ENCODE assay signal across 2 cellular contexts in genomic region chr6:11328613-11329247, GRCh38.
TF ChIP-seq lines count a peak whose summit lies in the region.

No MANE protein-coding gene starts in this region.

TF ChIP-seq in IMR-90, 13 proteins besides CTCF, POLR2A, EP300 and RAD21 (continued from another document):
- TF ChIP-seq USF2 (IDR thresholded peaks at IDR 0.05; ENCODE audit: low read depth, low read length) = no peak

TF ChIP-seq in SK-N-SH treated with all-trans-retinoic acid at 6 μM for 48 hours, 23 proteins besides CTCF, POLR2A, EP300 and RAD21:
- TF ChIP-seq, protein P1, sequence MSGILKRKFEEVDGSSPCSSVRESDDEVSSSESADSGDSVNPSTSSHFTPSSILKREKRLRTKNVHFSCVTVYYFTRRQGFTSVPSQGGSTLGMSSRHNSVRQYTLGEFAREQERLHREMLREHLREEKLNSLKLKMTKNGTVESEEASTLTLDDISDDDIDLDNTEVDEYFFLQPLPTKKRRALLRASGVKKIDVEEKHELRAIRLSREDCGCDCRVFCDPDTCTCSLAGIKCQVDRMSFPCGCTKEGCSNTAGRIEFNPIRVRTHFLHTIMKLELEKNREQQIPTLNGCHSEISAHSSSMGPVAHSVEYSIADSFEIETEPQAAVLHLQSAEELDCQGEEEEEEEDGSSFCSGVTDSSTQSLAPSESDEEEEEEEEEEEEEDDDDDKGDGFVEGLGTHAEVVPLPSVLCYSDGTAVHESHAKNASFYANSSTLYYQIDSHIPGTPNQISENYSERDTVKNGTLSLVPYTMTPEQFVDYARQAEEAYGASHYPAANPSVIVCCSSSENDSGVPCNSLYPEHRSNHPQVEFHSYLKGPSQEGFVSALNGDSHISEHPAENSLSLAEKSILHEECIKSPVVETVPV (CRISPR knock-in tag; IDR thresholded peaks at IDR 0.05) = no peak
- TF ChIP-seq SNAI2 (CRISPR knock-in tag; IDR thresholded peaks at IDR 0.05) (no peak), ZNF565 (CRISPR knock-in tag; conservative IDR thresholded peaks at IDR 0.05; ENCODE audit: low read depth) (no peak), BACH2 (CRISPR knock-in tag; IDR thresholded peaks at IDR 0.05; ENCODE audit: borderline replicate concordance) (no peak), PATZ1 (CRISPR knock-in tag; IDR thresholded peaks at IDR 0.05; ENCODE audit: borderline replicate concordance) (no peak), ZNF70 (CRISPR knock-in tag; IDR thresholded peaks at IDR 0.05) (no peak)
- TF ChIP-seq, protein P2, sequence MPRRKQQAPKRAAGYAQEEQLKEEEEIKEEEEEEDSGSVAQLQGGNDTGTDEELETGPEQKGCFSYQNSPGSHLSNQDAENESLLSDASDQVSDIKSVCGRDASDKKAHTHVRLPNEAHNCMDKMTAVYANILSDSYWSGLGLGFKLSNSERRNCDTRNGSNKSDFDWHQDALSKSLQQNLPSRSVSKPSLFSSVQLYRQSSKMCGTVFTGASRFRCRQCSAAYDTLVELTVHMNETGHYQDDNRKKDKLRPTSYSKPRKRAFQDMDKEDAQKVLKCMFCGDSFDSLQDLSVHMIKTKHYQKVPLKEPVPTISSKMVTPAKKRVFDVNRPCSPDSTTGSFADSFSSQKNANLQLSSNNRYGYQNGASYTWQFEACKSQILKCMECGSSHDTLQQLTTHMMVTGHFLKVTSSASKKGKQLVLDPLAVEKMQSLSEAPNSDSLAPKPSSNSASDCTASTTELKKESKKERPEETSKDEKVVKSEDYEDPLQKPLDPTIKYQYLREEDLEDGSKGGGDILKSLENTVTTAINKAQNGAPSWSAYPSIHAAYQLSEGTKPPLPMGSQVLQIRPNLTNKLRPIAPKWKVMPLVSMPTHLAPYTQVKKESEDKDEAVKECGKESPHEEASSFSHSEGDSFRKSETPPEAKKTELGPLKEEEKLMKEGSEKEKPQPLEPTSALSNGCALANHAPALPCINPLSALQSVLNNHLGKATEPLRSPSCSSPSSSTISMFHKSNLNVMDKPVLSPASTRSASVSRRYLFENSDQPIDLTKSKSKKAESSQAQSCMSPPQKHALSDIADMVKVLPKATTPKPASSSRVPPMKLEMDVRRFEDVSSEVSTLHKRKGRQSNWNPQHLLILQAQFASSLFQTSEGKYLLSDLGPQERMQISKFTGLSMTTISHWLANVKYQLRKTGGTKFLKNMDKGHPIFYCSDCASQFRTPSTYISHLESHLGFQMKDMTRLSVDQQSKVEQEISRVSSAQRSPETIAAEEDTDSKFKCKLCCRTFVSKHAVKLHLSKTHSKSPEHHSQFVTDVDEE (CRISPR knock-in tag; IDR thresholded peaks at IDR 0.05) = no peak
TF ChIP-seq in SK-N-SH treated with all-trans-retinoic acid at 6 μM for 48 hours: peak in this region for 0.
